8 cellular contexts compared by ENCODE assay signal in the genomic region with DNA sequence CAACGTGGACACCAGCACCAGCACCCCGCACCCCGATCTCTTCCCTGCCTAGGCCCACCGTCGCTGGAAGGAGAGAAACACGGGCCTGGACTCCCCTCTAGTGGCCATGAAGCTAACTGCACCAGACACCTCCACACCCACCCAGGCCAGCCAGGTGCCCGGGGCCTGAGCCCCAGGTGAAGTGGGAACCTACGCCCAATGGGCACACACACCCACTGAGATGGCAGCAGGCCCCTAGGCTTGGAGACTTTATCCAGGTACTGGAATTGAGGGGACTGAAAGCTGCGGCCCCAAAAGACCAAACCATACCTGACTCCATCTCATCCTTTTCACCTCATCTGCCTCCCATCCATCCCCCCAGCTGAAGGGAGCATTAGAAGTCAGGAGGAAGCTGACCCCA.
DNase-seq lines count a peak whose midpoint lies in the region; ATAC-seq and TF ChIP-seq lines count a peak whose summit lies in the region.

No MANE protein-coding gene starts in this region.

- in situ Hi-C loops in mammary epithelial cell (cut with MboI; ENCODE audit: low sequenced_read_pairs in 2 of 2), result loop anchor here in 1 of 2 donors (25.0 kb wide), 1 partner anchor 1354 kb away; no protein-coding TSS in a partner anchor

- no TSS peak for BruUV-seq in mammary epithelial cell (replicated peaks; lab: Mats Ljungman, UMichigan)

- TF ChIP-seq RAD21 in liver (IDR thresholded peaks at IDR 0.05), result peak; percentile 89 to 92

- 23% methylated on average over 6 of the region's 9 CpGs for WGBS in mammary epithelial cell (ENCODE audit: low coverage, missing lambda C conversion rate)
- WGBS in liver, result 14% methylated on average over 9 of the region's 9 CpGs

- no peak overlapping the region for H3K4me2 ChIP-seq in mammary epithelial cell (ENCODE audit: insufficient read depth, low read depth, low read length)

- no peaks in the 10 kb centered on the region for H4K20me1 ChIP-seq in mammary epithelial cell (ENCODE audit: insufficient read depth, low read length)

- H3K9ac ChIP-seq in mammary epithelial cell (ENCODE audit: insufficient read depth, low read length) (no peak overlapping the region), liver (ENCODE audit: low read depth in 1 of 2, low read length in 2 of 2) (no peak overlapping the region)

- peak; percentile 57 for DNase-seq in Ammon's horn (ENCODE audit: low spot score)
- DNase-seq in NCI-H1105 treated with DMSO at 0.1 percent for 48 hours (lab: John Stamatoyannopoulos, UW), result peak; percentile 47
- DNase-seq in mammary epithelial cell, result no peak
- DNase-seq in stimulated activated CD8-positive, alpha-beta memory T cell treated with anti-CD3 and anti-CD28 coated beads, Interleukin-12 subunit alpha, Interleukin-12 subunit beta, amount 100 ng/mL, for 24 hours (ENCODE audit: extremely low read depth), result peak; percentile 15

- dilution Hi-C loops in mammary epithelial cell (cut with HindIII; ENCODE audit: low sequenced_read_pairs), result no loop called here

- H3K4me1 ChIP-seq in mammary epithelial cell (ENCODE audit: insufficient read depth, low read length) (peaks cover 35% of the 10 kb centered on the region), liver (ENCODE audit: control insufficient read depth in 4 of 4, insufficient read depth in 4 of 4, low read length in 3 of 4) (no peaks in the 10 kb centered on the region)

- CTCF ChIA-PET in mammary epithelial cell (lab: Charles Lee; ENCODE audit: low non-redundant PET), result interaction anchor here (0.6 kb wide), 2 partner anchors 271 to 474 kb away, joined by 3 to 4 read pairs; no protein-coding TSS in a partner anchor

- H3K27ac ChIP-seq in mammary epithelial cell (ENCODE audit: insufficient read depth, low read depth, low read length) (no peak overlapping the region), liver (ENCODE audit: low read depth in 1 of 2, low read length in 2 of 2) (no peak overlapping the region)

- H3K79me2 ChIP-seq in mammary epithelial cell (ENCODE audit: insufficient read depth, low read length), result no peaks in the 10 kb centered on the region

- no peaks in the 10 kb centered on the region for H3K9me3 ChIP-seq in mammary epithelial cell (replicated peaks; ENCODE audit: insufficient read depth, low read length)
- H3K9me3 ChIP-seq in liver (ENCODE audit: control insufficient read depth in 4 of 4, low read length in 3 of 4), result no peaks in the 10 kb centered on the region

- no peaks in the 10 kb centered on the region for H3K36me3 ChIP-seq in mammary epithelial cell (ENCODE audit: insufficient read depth, low read length)
- H3K36me3 ChIP-seq in liver (ENCODE audit: control insufficient read depth in 4 of 4, insufficient read depth in 3 of 4, low read depth in 1 of 4, low read length in 3 of 4), result no peaks in the 10 kb centered on the region

- H3K4me3 ChIP-seq in WI38 (ENCODE audit: low read depth, low read length) (no peak overlapping the region), mammary epithelial cell (replicated peaks in 1 of 3; ENCODE audit: insufficient read depth in 1 of 3, low read depth in 2 of 3, low read length in 3 of 3) (no peak overlapping the region), liver (ENCODE audit: low read depth in 1 of 3, low read length in 3 of 3) (no peak overlapping the region)

- peak; percentile 70 for ATAC-seq in GM19328 (IDR thresholded peaks at IDR 0.05; ENCODE audit: unreplicated experiment)
- no peak for ATAC-seq in GM18520 (IDR thresholded peaks at IDR 0.05; ENCODE audit: unreplicated experiment)

- no peak overlapping the region for H2AFZ ChIP-seq in mammary epithelial cell (ENCODE audit: low read depth, low read length)

- H3K27me3 ChIP-seq in mammary epithelial cell (ENCODE audit: insufficient read depth, low read length) (no peaks in the 10 kb centered on the region), liver (ENCODE audit: control insufficient read depth in 4 of 4, insufficient read depth in 4 of 4, low read length in 3 of 4) (no peaks in the 10 kb centered on the region)

- intact Hi-C loops in mammary epithelial cell (cut with micrococcal nuclease), result loop anchor here (1.0 to 5.0 kb wide), 3 partner anchors 237 to 1367 kb away; a partner anchor contains a TSS

- peak; percentile 88 for TF ChIP-seq CTCF in WI38 (IDR thresholded peaks at IDR 0.05; ENCODE audit: low read depth, low read length)
- TF ChIP-seq CTCF in mammary epithelial cell (conservative IDR thresholded peaks at IDR 0.05 in 1 of 2, IDR thresholded peaks at IDR 0.05 in 1 of 2; ENCODE audit: extremely low read depth in 1 of 2, insufficient read depth in 1 of 2, low read depth in 1 of 2, low read length in 2 of 2), result peak; percentile 65 to 88
- peak; percentile 87 for TF ChIP-seq CTCF in liver (IDR thresholded peaks at IDR 0.05; ENCODE audit: low read depth, low read length, missing input control)

TF ChIP-seq in liver, 16 proteins besides CTCF, POLR2A, EP300 and RAD21:
- TF ChIP-seq SP1 (IDR thresholded peaks at IDR 0.05), result no peak
- TF ChIP-seq EGR1 (IDR thresholded peaks at IDR 0.05; ENCODE audit: low read depth in 2 of 2), result no peak
- TF ChIP-seq NR2F2 (IDR thresholded peaks at IDR 0.05), result no peak
TF ChIP-seq in liver: peak in this region for 0.
